ENCODE assay signal across 6 cellular contexts in the genomic region with DNA sequence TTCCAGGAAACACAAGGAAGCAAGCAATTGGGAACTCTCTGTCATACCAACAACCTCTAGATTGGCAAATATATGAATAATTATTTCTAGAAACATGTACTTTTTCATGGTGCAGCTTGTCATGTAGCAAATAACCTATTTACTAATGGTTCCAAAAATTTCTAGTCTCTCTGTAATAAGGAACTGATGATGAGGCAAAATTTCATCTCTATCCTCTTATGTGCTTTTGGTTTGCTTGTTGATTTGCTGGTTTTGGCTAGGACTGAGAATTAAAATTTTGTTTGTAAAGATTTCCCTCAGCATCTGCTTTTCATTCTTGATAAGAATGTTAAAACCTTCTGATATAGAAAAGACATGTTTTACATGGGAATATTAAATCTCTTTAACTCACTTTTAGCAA.
"Had no signal": no experiment of that assay in that cellular context is flagged by ENCODE, and none has a peak within 500 bp of the region (broad histone marks: within the 10 kb centered on the region; RNA-seq: fewer than 3 reads in every experiment).

No MANE protein-coding gene starts in this region.

- H3K27ac ChIP-seq: HL-60, KMS-11 had no signal

- H3K9ac ChIP-seq: KMS-11 had no signal

- DNase-seq: Karpas-422, KBM-7, KG1 had no signal

- H3K4me2 ChIP-seq: KMS-11 had no signal

- FAIRE-seq: HTR-8/SVneo had no signal
